Comparison of ENCODE assay signal across 32 cellular contexts in the genomic region with DNA sequence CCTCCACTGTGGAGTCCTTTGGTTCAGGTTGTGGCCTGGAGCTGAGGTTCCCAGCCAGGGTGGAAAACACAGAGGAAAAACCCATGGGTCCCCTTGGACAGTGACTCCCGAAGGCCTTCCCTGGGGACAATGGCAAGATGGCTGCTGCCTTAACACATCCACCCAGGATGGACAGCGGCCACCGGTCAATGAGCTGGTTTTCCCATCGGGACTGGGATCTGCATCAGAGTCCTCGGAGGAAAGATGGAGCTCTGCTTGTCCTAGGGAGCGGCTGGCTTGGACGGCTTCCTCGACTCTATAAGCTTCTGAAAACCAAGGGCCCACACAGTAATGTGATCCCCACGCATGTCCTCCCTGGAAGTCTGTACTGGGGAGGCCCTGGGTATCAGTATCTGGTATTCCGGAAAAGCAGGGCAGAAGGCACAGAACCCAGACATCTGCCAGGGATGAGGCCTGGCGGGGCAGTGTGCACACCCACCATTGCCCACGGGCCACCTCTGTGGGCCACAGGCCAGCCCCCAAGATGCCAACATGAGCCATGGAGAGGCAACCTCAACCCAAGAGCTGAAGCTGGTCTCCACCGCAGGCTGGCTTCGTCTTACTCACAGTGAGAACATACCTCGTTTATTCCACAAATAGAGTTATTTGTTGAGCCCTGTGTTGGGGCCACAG.
"Had no signal": no experiment of that assay in that cellular context is flagged by ENCODE, and none has a peak within 500 bp of the region (broad histone marks: within the 10 kb centered on the region; RNA-seq: fewer than 3 reads in every experiment).

No MANE protein-coding gene starts in this region.

- ATAC-seq: activated CD4-positive, CD25-positive, alpha-beta regulatory T cell treated with anti-CD3 and anti-CD28 coated beads, Interleukin-2, amount 50 U/mL, for 24 hours; activated CD8-positive, alpha-beta T cell treated with anti-CD3 and anti-CD28 coated beads for 36 hours; activated T-cell treated with anti-CD3 and anti-CD28 coated beads, Interleukin-2, amount 50 U/mL, for 4 hours; activated T-helper 17 cell treated with anti-CD3 and anti-CD28 coated beads, Interleukin-2, amount 50 U/mL, for 72 hours; effector memory CD8-positive, alpha-beta T cell; foreskin keratinocyte; gastrocnemius medialis; T-cell had no signal

- H3K36me3 Mint-ChIP-seq: activated naive CD8-positive, alpha-beta T cell; T-cell had no signal

- H3K4me3 Mint-ChIP-seq: activated B cell treated with CpG ODN at 0.5 μM for 24 hours; activated CD8-positive, alpha-beta T cell treated with anti-CD3 and anti-CD28 coated beads for 36 hours; activated naive CD8-positive, alpha-beta T cell; activated T-helper 17 cell treated with anti-CD3 and anti-CD28 coated beads, Interleukin-2, amount 50 U/mL, for 72 hours; central memory CD8-positive, alpha-beta T cell; effector memory CD8-positive, alpha-beta T cell; T-cell; T-helper 1 cell treated with Interleukin-12 subunit alpha and Interleukin-12 subunit beta and Interleukin-4 antibody, amounts not matched to agents 30 μg/mL and 1 μg/mL, for 36 hours; T-helper 2 cell treated with Interferon-gamma antibody and Interleukin-4, amounts not matched to agents 5 μg/mL and 100 μg/mL, for 36 hours had no signal

- DNase-seq: activated B cell treated with CpG ODN at 0.5 μM for 24 hours; activated CD4-positive, alpha-beta T cell treated with anti-CD3 and anti-CD28 coated beads for 48 hours; activated CD4-positive, alpha-beta T cell treated with anti-CD3 and anti-CD28 coated beads, Interleukin-2, amount 50 U/mL, for 1 hour; activated CD4-positive, alpha-beta T cell treated with anti-CD3 and anti-CD28 coated beads, Interleukin-2, amount 50 U/mL, for 48 hours; activated CD8-positive, alpha-beta memory T cell treated with anti-CD3 and anti-CD28 coated beads for 24 hours; activated CD8-positive, alpha-beta T cell treated with anti-CD3 and anti-CD28 coated beads for 36 hours; activated effector memory CD4-positive, alpha-beta T cell treated with Interleukin-2 at 50 U/mL for 16 hours; activated gamma-delta T cell treated with Interleukin-2 at 50 U/mL for 16 hours; activated naive CD4-positive, alpha-beta T cell treated with anti-CD3 and anti-CD28 coated beads, Interleukin-2, amount 50 U/mL, for 16 hours; activated naive CD4-positive, alpha-beta T cell treated with Interleukin-2 at 50 U/mL for 16 hours; activated T-cell treated with anti-CD3 and anti-CD28 coated beads, Interleukin-2, amount 50 U/mL, for 4 hours; amniotic stem cell; anterior cingulate cortex; brain microvascular endothelial cell; cortex of kidney; dermis blood vessel endothelial cell; effector CD4-positive, alpha-beta T cell; effector memory CD8-positive, alpha-beta T cell; erythroblast; foreskin keratinocyte; gastrocnemius medialis; SW 1271; T-cell; T1000; WERI-Rb-1 had no signal

- H3K27me3 ChIP-seq: brain microvascular endothelial cell, esophagus muscularis mucosa, gastrocnemius medialis had no signal

- H3K27ac ChIP-seq: brain microvascular endothelial cell, esophagus muscularis mucosa, foreskin keratinocyte, gastrocnemius medialis, WERI-Rb-1 had no signal

- H3K36me3 ChIP-seq: brain microvascular endothelial cell, esophagus muscularis mucosa, gastrocnemius medialis, WERI-Rb-1 had no signal

- H3K9me3 ChIP-seq: esophagus muscularis mucosa, gastrocnemius medialis had no signal

- H3K4me3 ChIP-seq: esophagus muscularis mucosa, gastrocnemius medialis had no signal

- H3K9me3 Mint-ChIP-seq: activated B cell treated with CpG ODN at 0.5 μM for 24 hours; activated CD8-positive, alpha-beta T cell treated with anti-CD3 and anti-CD28 coated beads for 36 hours; activated T-cell treated with anti-CD3 and anti-CD28 coated beads, Interleukin-2, amount 50 U/mL, for 4 hours; activated T-helper 17 cell treated with anti-CD3 and anti-CD28 coated beads, Interleukin-2, amount 50 U/mL, for 72 hours; central memory CD8-positive, alpha-beta T cell; effector memory CD8-positive, alpha-beta T cell; T-cell; T-helper 1 cell treated with Interleukin-12 subunit alpha and Interleukin-12 subunit beta and Interleukin-4 antibody, amounts not matched to agents 30 μg/mL and 1 μg/mL, for 36 hours; T-helper 2 cell treated with Interferon-gamma antibody and Interleukin-4, amounts not matched to agents 5 μg/mL and 100 μg/mL, for 36 hours had no signal

- H3K27ac Mint-ChIP-seq: activated B cell treated with CpG ODN at 0.5 μM for 24 hours; activated CD8-positive, alpha-beta T cell treated with anti-CD3 and anti-CD28 coated beads for 36 hours; activated naive CD8-positive, alpha-beta T cell; activated T-helper 17 cell treated with anti-CD3 and anti-CD28 coated beads, Interleukin-2, amount 50 U/mL, for 72 hours; effector memory CD8-positive, alpha-beta T cell; T-cell; T-helper 1 cell treated with Interleukin-12 subunit alpha and Interleukin-12 subunit beta and Interleukin-4 antibody, amounts not matched to agents 30 μg/mL and 1 μg/mL, for 36 hours; T-helper 2 cell treated with Interferon-gamma antibody and Interleukin-4, amounts not matched to agents 5 μg/mL and 100 μg/mL, for 36 hours had no signal

- H3K4me1 ChIP-seq: foreskin keratinocyte had no signal

- H3K27me3 Mint-ChIP-seq: activated naive CD8-positive, alpha-beta T cell; activated T-helper 17 cell treated with anti-CD3 and anti-CD28 coated beads, Interleukin-2, amount 50 U/mL, for 72 hours had no signal

- H3K4me1 Mint-ChIP-seq: central memory CD8-positive, alpha-beta T cell had no signal
